ENCODE assay signal across 14 cellular contexts in the genomic region with DNA sequence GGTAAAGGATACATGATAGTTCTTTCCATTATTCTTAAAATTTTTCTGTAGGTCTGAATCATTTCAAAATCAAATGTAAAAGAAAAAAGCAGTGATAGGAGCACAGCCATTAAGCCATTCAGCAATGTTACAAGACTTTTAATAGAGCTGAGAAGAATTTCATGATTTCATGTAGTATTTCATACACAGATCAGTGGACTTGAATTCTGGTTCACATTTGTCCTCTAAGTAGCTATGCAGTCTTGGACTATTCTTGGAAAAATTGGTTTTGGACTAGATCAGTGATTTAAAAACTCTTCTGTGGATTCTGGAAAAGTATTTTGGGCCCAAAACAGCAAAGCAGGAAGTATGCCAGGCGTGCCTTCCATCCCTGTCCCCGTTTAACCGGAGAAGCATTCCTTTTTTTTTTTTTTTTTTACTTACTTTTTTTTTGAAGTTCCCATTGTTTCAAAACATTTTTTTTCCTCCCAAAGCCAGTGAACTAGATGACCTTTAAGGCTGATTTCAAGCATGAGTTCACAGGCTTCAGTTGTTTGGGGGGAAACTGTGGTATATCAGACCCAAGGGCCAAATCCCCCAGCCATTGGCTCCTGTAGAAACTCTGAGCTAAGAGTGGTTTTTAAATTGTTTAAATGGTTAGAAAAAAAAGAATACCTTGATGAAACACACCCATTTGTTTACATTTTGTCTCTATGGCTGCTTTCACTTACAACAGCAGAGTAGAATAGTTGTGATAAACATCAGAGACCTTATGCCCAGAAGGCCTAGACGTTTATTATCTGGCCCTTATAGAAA. TPM values are rescaled to one million over a fixed set of nuclear protein-coding genes. Genes with fewer than 3 reads are reported as not detected.
DNase-seq lines count a peak whose midpoint lies in the region; ATAC-seq and TF ChIP-seq lines count a peak whose summit lies in the region.
"Had no signal": no experiment of that assay in that cellular context is flagged by ENCODE, and none has a peak within 500 bp of the region (broad histone marks: within the 10 kb centered on the region; RNA-seq: fewer than 3 reads in every experiment).

No MANE protein-coding gene starts in this region.

- no peak for ATAC-seq in heart left ventricle
- no peak for ATAC-seq in T-helper 17 cell
- ATAC-seq in memory B cell (ENCODE audit: low read depth): no peak
- no peak for ATAC-seq in GM19455 (IDR thresholded peaks at IDR 0.05; ENCODE audit: unreplicated experiment)
- ATAC-seq: stimulated activated naive CD8-positive, alpha-beta T cell treated with anti-CD3 and anti-CD28 coated beads, Interleukin-15, amount 100 ng/mL, for 72 hours had no signal

- no peak overlapping the region for H3K4me3 ChIP-seq in heart left ventricle

- H3K4me3 Mint-ChIP-seq in T-helper 17 cell (no peak overlapping the region), memory B cell (no peak overlapping the region), type B pancreatic cell (peak overlapping the region; percentile 46)
- H3K4me3 Mint-ChIP-seq: brain had no signal

- WGBS in heart left ventricle, 4 donors: 39 to 43% (median 40%) methylated on average over 4 of the region's 4 CpGs

- intact Hi-C loops in heart left ventricle (cut with DNase I) (no loop called here), cardiac septum (cut with DNase I) (no loop called here)

- peaks cover 0 to 46% (median 9%) of the 10 kb centered on the region in 12 donors for H3K4me1 ChIP-seq in heart left ventricle

- TF ChIP-seq CTCF in heart left ventricle (IDR thresholded peaks at IDR 0.05) (no peak), type B pancreatic cell (conservative IDR thresholded peaks at IDR 0.05) (no peak)

- H3K9me3 ChIP-seq in heart left ventricle: no peaks in the 10 kb centered on the region
- H3K9me3 ChIP-seq in T-helper 17 cell (ENCODE audit: control insufficient read depth, low read length, poor library complexity, severe bottlenecking): no peaks in the 10 kb centered on the region

- H3K9me3 Mint-ChIP-seq in memory B cell (no peaks in the 10 kb centered on the region), type B pancreatic cell (no peaks in the 10 kb centered on the region)
- H3K9me3 Mint-ChIP-seq: brain; stimulated activated naive CD8-positive, alpha-beta T cell treated with anti-CD3 and anti-CD28 coated beads, Interleukin-15, amount 100 ng/mL, for 72 hours had no signal

- TF ChIP-seq POLR2A in heart left ventricle (IDR thresholded peaks at IDR 0.05): no peak

- H3K36me3 ChIP-seq in heart left ventricle: no peaks in the 10 kb centered on the region

- peaks cover 8% of the 10 kb centered on the region for H3K4me1 Mint-ChIP-seq in T-helper 17 cell
- peaks cover 27% of the 10 kb centered on the region for H3K4me1 Mint-ChIP-seq in memory B cell
- peaks cover 32% of the 10 kb centered on the region for H3K4me1 Mint-ChIP-seq in type B pancreatic cell (ENCODE audit: unreplicated experiment)

- no peaks in the 10 kb centered on the region for H3K36me3 Mint-ChIP-seq in T-helper 17 cell (ENCODE audit: low read depth)
- H3K36me3 Mint-ChIP-seq in memory B cell: no peaks in the 10 kb centered on the region
- no peaks in the 10 kb centered on the region for H3K36me3 Mint-ChIP-seq in type B pancreatic cell
- H3K36me3 Mint-ChIP-seq: brain had no signal

- H3K27me3 Mint-ChIP-seq in T-helper 17 cell (no peaks in the 10 kb centered on the region), memory B cell (no peaks in the 10 kb centered on the region), type B pancreatic cell (no peaks in the 10 kb centered on the region)
- H3K27me3 Mint-ChIP-seq: stimulated activated naive CD8-positive, alpha-beta T cell treated with anti-CD3 and anti-CD28 coated beads, Interleukin-15, amount 100 ng/mL, for 72 hours had no signal

- DNase-seq in heart left ventricle: no peak
- no peak for DNase-seq in cardiac septum (ENCODE audit: low spot score)
- DNase-seq in T-helper 17 cell: no peak
- no peak for DNase-seq in memory B cell (ENCODE audit: low spot score in 2 of 2)
- no peak for DNase-seq in type B pancreatic cell (ENCODE audit: extremely low spot score, unreplicated experiment)
- DNase-seq in superior temporal gyrus (ENCODE audit: extremely low spot score): no peak
- DNase-seq in NCI-H2196 treated with DMSO at 0.1 percent for 48 hours (lab: John Stamatoyannopoulos, UW; ENCODE audit: unreplicated experiment): no peak
- DNase-seq: activated CD8-positive, alpha-beta memory T cell treated with anti-CD3 and anti-CD28 coated beads for 24 hours; activated gamma-delta T cell treated with Interleukin-2 at 50 U/mL for 16 hours; DMS 273 treated with DMSO at 0.1 percent for 48 hours; NCI-H2171 treated with DMSO at 0.1 percent for 48 hours; stimulated activated naive CD8-positive, alpha-beta T cell treated with anti-CD3 and anti-CD28 coated beads, Interleukin-15, amount 100 ng/mL, for 72 hours had no signal

- H3K27ac ChIP-seq in heart left ventricle: peak overlapping the region in 8 of 12 donors; percentile 3 to 78 (median 18)

- H3K27me3 ChIP-seq in heart left ventricle: no peaks in the 10 kb centered on the region

- peak overlapping the region; percentile 16 for H3K27ac Mint-ChIP-seq in T-helper 17 cell
- peak overlapping the region; percentile 82 for H3K27ac Mint-ChIP-seq in memory B cell
- peak overlapping the region; percentile 70 for H3K27ac Mint-ChIP-seq in type B pancreatic cell

RNA-seq across cellular contexts. Expression of gene POLI, which starts 17.5 kb away (rescaled TPM):
- total RNA-seq in heart left ventricle (10 to 100 TPM; 10.3 to 28.1 (median 22.5) TPM), cardiac septum (22.4 TPM), T-helper 17 cell (10 to 100 TPM; 27.2 to 28.4 TPM), type B pancreatic cell (ENCODE audit: low replicate concordance) (29.0 and 44.2 TPM in 2 replicates)
- polyA plus RNA-seq in heart left ventricle: 1 to 10 TPM; 6.1 to 9.0 TPM

RNA-seq across cellular contexts. Expression of gene MBD2, which starts 27.3 kb away (rescaled TPM):
- total RNA-seq in heart left ventricle (10 to 100 TPM; 15.9 to 74.9 (median 48.2) TPM), cardiac septum (33.4 TPM), T-helper 17 cell (100 to 1,000 TPM; 108 TPM), type B pancreatic cell (ENCODE audit: low replicate concordance) (48.8 and 100 TPM in 2 replicates)
- polyA plus RNA-seq in heart left ventricle: 10 to 100 TPM; 16.8 to 30.9 TPM

Comparison
In these comparisons a context has a peak if more than half of its experiments do, and no peak if none do; other contexts are left out.
1. H3K27ac Mint-ChIP-seq: peak in every context shown above with its lines; median percentile 82 in memory B cell; 70 in type B pancreatic cell; 16 in T-helper 17 cell.